In the genomic region with DNA sequence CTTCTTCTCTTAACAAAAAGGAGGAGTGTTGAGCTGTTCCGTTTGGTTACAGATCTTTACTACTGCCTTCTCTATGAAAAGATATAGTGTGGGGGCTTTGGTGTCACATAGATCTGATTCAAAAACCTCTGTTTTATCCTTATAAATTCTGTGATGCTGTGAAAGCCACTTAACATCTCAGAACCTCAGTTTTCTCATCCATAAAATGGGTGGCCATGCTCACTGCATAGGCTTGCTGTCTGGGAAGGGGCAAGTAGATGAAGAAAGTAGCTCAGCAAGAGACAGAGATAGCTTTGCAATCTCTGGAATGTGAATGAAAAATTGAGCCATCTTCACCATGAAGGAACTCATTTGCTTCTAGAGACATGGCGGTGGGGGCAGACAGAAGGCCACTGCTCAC, we compare ENCODE assay signal across 35 cellular contexts.
"Had no signal": no experiment of that assay in that cellular context is flagged by ENCODE, and none has a peak within 500 bp of the region (broad histone marks: within the 10 kb centered on the region; RNA-seq: fewer than 3 reads in every experiment).

No MANE protein-coding gene starts in this region.

- H3K36me3 ChIP-seq: adrenal gland, esophagus muscularis mucosa, gastrocnemius medialis, heart left ventricle, WERI-Rb-1 had no signal

- FAIRE-seq: colon had no signal

- H3K4me3 Mint-ChIP-seq: activated B cell treated with CpG ODN at 0.5 μM for 24 hours; activated CD8-positive, alpha-beta T cell treated with anti-CD3 and anti-CD28 coated beads for 36 hours; activated naive CD4-positive, alpha-beta T cell treated with anti-CD3 and anti-CD28 coated beads for 36 hours; activated naive CD4-positive, alpha-beta T cell treated with anti-CD3 and anti-CD28 coated beads, Interleukin-2, amount 50 U/mL, for 24 hours; activated naive CD8-positive, alpha-beta T cell treated with anti-CD3 and anti-CD28 coated beads for 36 hours; activated naive CD8-positive, alpha-beta T cell treated with anti-CD3 and anti-CD28 coated beads, Interleukin-2, amount 50 U/mL, for 24 hours; activated T-helper 1 cell treated with anti-CD3 and anti-CD28 coated beads, Interleukin-12 subunit alpha, Interleukin-12 subunit beta, Interleukin-2, Interleukin-4 antibody, amounts not matched to agents 30 ng/mL and 10 ng/mL and 1 ng/mL, durations not matched to agents 14 hours and 24 hours and 36 hours; effector memory CD8-positive, alpha-beta T cell; T-helper 1 cell treated with Interleukin-12 subunit alpha and Interleukin-12 subunit beta and Interleukin-4 antibody, amounts not matched to agents 30 μg/mL and 1 μg/mL, for 36 hours had no signal

- H2AFZ ChIP-seq: hepatocyte had no signal

- H3K79me2 ChIP-seq: hepatocyte had no signal

- H3K9me3 ChIP-seq: adrenal gland, body of pancreas, esophagus muscularis mucosa, gastrocnemius medialis, heart left ventricle had no signal

- H3K4me1 Mint-ChIP-seq: activated B cell treated with CpG ODN at 0.5 μM for 24 hours; activated naive CD4-positive, alpha-beta T cell treated with anti-CD3 and anti-CD28 coated beads, Interleukin-2, amount 50 U/mL, for 24 hours had no signal

- H3K27ac ChIP-seq: adrenal gland, body of pancreas, esophagus muscularis mucosa, foreskin keratinocyte, gastrocnemius medialis, heart left ventricle, hepatocyte, WERI-Rb-1 had no signal

- H3K27me3 ChIP-seq: adrenal gland, body of pancreas, esophagus muscularis mucosa, foreskin keratinocyte, gastrocnemius medialis, heart left ventricle, hepatocyte had no signal

- DNase-seq: activated B cell treated with CpG ODN at 0.5 μM for 24 hours; activated CD4-positive, alpha-beta T cell treated with anti-CD3 and anti-CD28 coated beads for 48 hours; activated CD4-positive, alpha-beta T cell treated with anti-CD3 and anti-CD28 coated beads, Interleukin-2, amount 50 U/mL, for 1 hour; activated CD4-positive, alpha-beta T cell treated with anti-CD3 and anti-CD28 coated beads, Interleukin-2, amount 50 U/mL, for 48 hours; activated CD8-positive, alpha-beta T cell treated with anti-CD3 and anti-CD28 coated beads for 36 hours; activated effector memory CD4-positive, alpha-beta T cell treated with anti-CD3 and anti-CD28 coated beads, Interleukin-2, amount 50 U/mL, for 16 hours; activated naive CD4-positive, alpha-beta T cell treated with anti-CD3 and anti-CD28 coated beads for 36 hours; activated naive CD8-positive, alpha-beta T cell treated with anti-CD3 and anti-CD28 coated beads for 36 hours; activated naive CD8-positive, alpha-beta T cell treated with anti-CD3 and anti-CD28 coated beads, Interleukin-2, amount 50 U/mL, for 24 hours; activated T-cell treated with anti-CD3 and anti-CD28 coated beads, Interleukin-2, amount 50 U/mL, for 1 hour; activated T-cell treated with anti-CD3 and anti-CD28 coated beads, Interleukin-2, amount 50 U/mL, for 48 hours; amygdala; aorta; body of pancreas; caudate nucleus; cortex of kidney; dermis blood vessel endothelial cell; effector CD4-positive, alpha-beta T cell; effector memory CD8-positive, alpha-beta T cell; erythroblast; foreskin keratinocyte; gastrocnemius medialis; glutamatergic neuron; heart left ventricle; T1000; WERI-Rb-1 had no signal

- H3K4me3 ChIP-seq: adrenal gland, body of pancreas, esophagus muscularis mucosa, gastrocnemius medialis, heart left ventricle, hepatocyte had no signal

- H3K36me3 Mint-ChIP-seq: activated naive CD8-positive, alpha-beta T cell treated with anti-CD3 and anti-CD28 coated beads for 36 hours had no signal

- H3K27ac Mint-ChIP-seq: activated B cell treated with CpG ODN at 0.5 μM for 24 hours; activated CD8-positive, alpha-beta T cell treated with anti-CD3 and anti-CD28 coated beads for 36 hours; activated naive CD4-positive, alpha-beta T cell treated with anti-CD3 and anti-CD28 coated beads for 36 hours; activated naive CD4-positive, alpha-beta T cell treated with anti-CD3 and anti-CD28 coated beads, Interleukin-2, amount 50 U/mL, for 24 hours; activated naive CD8-positive, alpha-beta T cell treated with anti-CD3 and anti-CD28 coated beads for 36 hours; activated naive CD8-positive, alpha-beta T cell treated with anti-CD3 and anti-CD28 coated beads, Interleukin-2, amount 50 U/mL, for 24 hours; activated T-helper 1 cell treated with anti-CD3 and anti-CD28 coated beads, Interleukin-12 subunit alpha, Interleukin-12 subunit beta, Interleukin-2, Interleukin-4 antibody, amounts not matched to agents 30 ng/mL and 10 ng/mL and 1 ng/mL, durations not matched to agents 14 hours and 24 hours and 36 hours; activated T-helper 2 cell treated with anti-CD3 and anti-CD28 coated beads, Interferon-gamma antibody, Interleukin-2, Interleukin-4, amounts not matched to agents 10 μg/mL and 5 μg/mL and 100 μg/mL, durations not matched to agents 14 hours and 24 hours and 36 hours; effector memory CD8-positive, alpha-beta T cell; T-helper 1 cell treated with Interleukin-12 subunit alpha and Interleukin-12 subunit beta and Interleukin-4 antibody, amounts not matched to agents 30 μg/mL and 1 μg/mL, for 36 hours had no signal

- ATAC-seq: activated CD4-positive, CD25-positive, alpha-beta regulatory T cell treated with anti-CD3 and anti-CD28 coated beads, Interleukin-2, amount 50 U/mL, for 24 hours; activated CD8-positive, alpha-beta T cell treated with anti-CD3 and anti-CD28 coated beads for 36 hours; activated naive CD8-positive, alpha-beta T cell treated with anti-CD3 and anti-CD28 coated beads, Interleukin-2, amount 50 U/mL, for 24 hours; body of pancreas; effector memory CD8-positive, alpha-beta T cell; foreskin keratinocyte; gastrocnemius medialis; heart left ventricle had no signal

- H3K4me2 ChIP-seq: hepatocyte had no signal

- H3K9me3 Mint-ChIP-seq: activated CD8-positive, alpha-beta T cell treated with anti-CD3 and anti-CD28 coated beads for 36 hours; activated naive CD4-positive, alpha-beta T cell treated with anti-CD3 and anti-CD28 coated beads, Interleukin-2, amount 50 U/mL, for 24 hours; activated naive CD8-positive, alpha-beta T cell treated with anti-CD3 and anti-CD28 coated beads for 36 hours; activated naive CD8-positive, alpha-beta T cell treated with anti-CD3 and anti-CD28 coated beads, Interleukin-2, amount 50 U/mL, for 24 hours; activated T-helper 1 cell treated with anti-CD3 and anti-CD28 coated beads, Interleukin-12 subunit alpha, Interleukin-12 subunit beta, Interleukin-2, Interleukin-4 antibody, amounts not matched to agents 30 ng/mL and 10 ng/mL and 1 ng/mL, durations not matched to agents 14 hours and 24 hours and 36 hours; activated T-helper 2 cell treated with anti-CD3 and anti-CD28 coated beads, Interferon-gamma antibody, Interleukin-2, Interleukin-4, amounts not matched to agents 10 μg/mL and 5 μg/mL and 100 μg/mL, durations not matched to agents 14 hours and 24 hours and 36 hours; effector memory CD8-positive, alpha-beta T cell; T-helper 1 cell treated with Interleukin-12 subunit alpha and Interleukin-12 subunit beta and Interleukin-4 antibody, amounts not matched to agents 30 μg/mL and 1 μg/mL, for 36 hours had no signal

- H3K27me3 Mint-ChIP-seq: activated CD8-positive, alpha-beta T cell treated with anti-CD3 and anti-CD28 coated beads for 36 hours; activated naive CD4-positive, alpha-beta T cell treated with anti-CD3 and anti-CD28 coated beads, Interleukin-2, amount 50 U/mL, for 24 hours; activated naive CD8-positive, alpha-beta T cell treated with anti-CD3 and anti-CD28 coated beads for 36 hours; activated naive CD8-positive, alpha-beta T cell treated with anti-CD3 and anti-CD28 coated beads, Interleukin-2, amount 50 U/mL, for 24 hours had no signal

- H3K4me1 ChIP-seq: adrenal gland, gastrocnemius medialis had no signal
